ENCODE assay signal across 6 cellular contexts in the genomic region with DNA sequence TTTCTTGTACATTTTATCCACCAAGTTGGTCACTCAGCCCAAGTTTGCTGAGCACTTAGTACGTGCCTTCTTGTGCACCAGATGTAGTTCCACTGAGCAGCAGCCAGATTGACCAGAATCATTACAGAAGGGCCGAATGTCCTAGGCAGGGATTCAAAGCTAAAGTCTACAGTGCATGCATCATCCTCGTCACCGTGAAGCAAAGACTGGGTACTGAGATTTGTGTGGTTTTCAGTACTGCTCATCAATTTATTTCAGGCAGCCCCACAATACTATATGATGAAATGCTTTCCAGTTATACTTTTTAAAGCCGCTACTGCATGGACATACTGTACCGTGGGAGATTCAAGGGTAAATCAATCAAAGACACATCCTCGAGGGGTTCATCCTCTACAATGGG.
"Had no signal": no experiment of that assay in that cellular context is flagged by ENCODE, and none has a peak within 500 bp of the region (broad histone marks: within the 10 kb centered on the region; RNA-seq: fewer than 3 reads in every experiment).

No MANE protein-coding gene starts in this region.

- FAIRE-seq: HTR-8/SVneo, K562 had no signal

- H3K4me3 ChIP-seq: K562 had no signal

- ATAC-seq: K562 had no signal

- H3K27ac ChIP-seq: HL-60 had no signal

- DNase-seq: IMR-90, KBM-7, KG1 had no signal
